Comparison of ENCODE assay signal across 15 cellular contexts in the genomic region with DNA sequence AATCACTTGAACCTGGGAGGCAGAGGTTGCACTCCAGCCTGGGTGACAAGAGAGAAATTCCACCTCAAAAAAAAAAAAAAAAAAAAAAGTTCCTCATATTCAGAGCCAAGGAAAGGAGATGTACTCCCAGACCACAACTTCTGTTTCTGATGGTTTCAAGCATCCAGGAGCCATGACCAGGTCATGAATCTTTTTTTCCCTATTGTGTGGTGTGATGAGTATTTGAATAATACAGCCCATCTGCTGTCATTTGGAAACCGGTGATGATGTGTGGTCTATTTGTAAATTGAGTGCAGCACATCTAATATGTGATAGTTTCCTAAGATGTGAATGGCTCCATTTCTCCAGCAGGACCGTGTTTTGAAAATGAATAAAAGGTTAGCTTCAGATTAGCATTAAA. TPM values are rescaled to one million over a fixed set of nuclear protein-coding genes. Genes with fewer than 3 reads are reported as not detected.
DNase-seq lines count a peak whose midpoint lies in the region; ATAC-seq and TF ChIP-seq lines count a peak whose summit lies in the region.
"Had no signal": no experiment of that assay in that cellular context is flagged by ENCODE, and none has a peak within 500 bp of the region (broad histone marks: within the 10 kb centered on the region; RNA-seq: fewer than 3 reads in every experiment).

No MANE protein-coding gene starts in this region.

- no peak overlapping the region for H3K4me3 ChIP-seq in GM12865 (ENCODE audit: low read depth, low read length)
- H3K4me3 ChIP-seq: neural progenitor cell, Peyer's patch, right atrium auricular region, upper lobe of right lung had no signal

- intact Hi-C loops in CD4-positive, alpha-beta T cell (cut with DNase I, micrococcal nuclease), result no loop called here

- H3K36me3 Mint-ChIP-seq in CD4-positive, alpha-beta T cell (ENCODE audit: low read depth), result peaks cover 77% of the 10 kb centered on the region
- H3K36me3 Mint-ChIP-seq in effector memory CD8-positive, alpha-beta T cell (ENCODE audit: insufficient read depth), result peaks cover 95% of the 10 kb centered on the region
- H3K36me3 Mint-ChIP-seq: neural progenitor cell had no signal

- no peaks in the 10 kb centered on the region for H3K9me3 Mint-ChIP-seq in CD4-positive, alpha-beta T cell
- H3K9me3 Mint-ChIP-seq in effector memory CD8-positive, alpha-beta T cell, result no peaks in the 10 kb centered on the region
- H3K9me3 Mint-ChIP-seq: neural progenitor cell had no signal

- no peak for TF ChIP-seq CTCF in CD4-positive, alpha-beta T cell (IDR thresholded peaks at IDR 0.05)
- no peak for TF ChIP-seq CTCF in GM12865 (IDR thresholded peaks at IDR 0.05; ENCODE audit: insufficient read depth, low read depth, low read length, missing control alignments)

- no peaks in the 10 kb centered on the region for H3K9me3 ChIP-seq in CD4-positive, alpha-beta T cell (ENCODE audit: control insufficient read depth, low read length)
- H3K9me3 ChIP-seq: Peyer's patch, right atrium auricular region, upper lobe of right lung had no signal

- H3K27ac Mint-ChIP-seq in CD4-positive, alpha-beta T cell, result peak overlapping the region; percentile 84
- peak overlapping the region; percentile 67 to 89 for H3K27ac Mint-ChIP-seq in effector memory CD8-positive, alpha-beta T cell
- H3K27ac Mint-ChIP-seq: neural progenitor cell had no signal

- peak overlapping the region; percentile 18 for H3K4me3 Mint-ChIP-seq in CD4-positive, alpha-beta T cell
- peak overlapping the region; percentile 7 to 19 for H3K4me3 Mint-ChIP-seq in effector memory CD8-positive, alpha-beta T cell
- H3K4me3 Mint-ChIP-seq: neural progenitor cell had no signal

- peaks cover 63% of the 10 kb centered on the region for H3K4me1 Mint-ChIP-seq in CD4-positive, alpha-beta T cell (ENCODE audit: low read depth)
- H3K4me1 Mint-ChIP-seq in effector memory CD8-positive, alpha-beta T cell (ENCODE audit: low read depth in 2 of 2), result peaks cover 47 to 59% of the 10 kb centered on the region in 2 donors
- H3K4me1 Mint-ChIP-seq: neural progenitor cell had no signal

- no peaks in the 10 kb centered on the region for H3K27me3 Mint-ChIP-seq in CD4-positive, alpha-beta T cell
- H3K27me3 Mint-ChIP-seq in effector memory CD8-positive, alpha-beta T cell, result no peaks in the 10 kb centered on the region

- POLR2A ChIA-PET in CD4-positive, alpha-beta T cell (lab: Charles Lee), result interaction anchor here (0.6 to 1.0 kb wide), 2 partner anchors 12 to 17 kb away, joined by 3 to 4 read pairs; no protein-coding TSS in a partner anchor

- DNase-seq in CD4-positive, alpha-beta T cell, result no peak
- DNase-seq in GM12865 (ENCODE audit: low read depth) (peak; percentile 44), SIG-M5 (lab: John Stamatoyannopoulos, UW) (peak; percentile 23), HPDE6-E6E7 (ENCODE audit: extremely low spot score) (no peak), NCI-H1436 (lab: John Stamatoyannopoulos, UW) (no peak)
- no peak for DNase-seq in effector memory CD8-positive, alpha-beta T cell
- DNase-seq: NCI-H146; NCI-H524; Peyer's patch; stimulated activated CD4-positive, alpha-beta T cell treated with anti-CD3 and anti-CD28 coated beads, Interleukin-4, amount 100 ng/mL, for 1 hour; T-helper 1 cell; upper lobe of right lung had no signal

- ATAC-seq in CD4-positive, alpha-beta T cell (ENCODE audit: poor library complexity), result no peak
- no peak for ATAC-seq in effector memory CD8-positive, alpha-beta T cell (replicated peaks)
- no peak for ATAC-seq in GM18867 (IDR thresholded peaks at IDR 0.05; ENCODE audit: unreplicated experiment)
- ATAC-seq: upper lobe of right lung had no signal

- H3K27me3 ChIP-seq in CD4-positive, alpha-beta T cell (ENCODE audit: control insufficient read depth, insufficient read depth, low read length), result no peaks in the 10 kb centered on the region
- H3K27me3 ChIP-seq: neural progenitor cell, Peyer's patch, right atrium auricular region, upper lobe of right lung had no signal

- H3K27ac ChIP-seq in CD4-positive, alpha-beta T cell (ENCODE audit: low read depth, low read length), result no peak overlapping the region
- H3K27ac ChIP-seq: neural progenitor cell, Peyer's patch, right atrium auricular region, upper lobe of right lung had no signal

- CTCF ChIA-PET in CD4-positive, alpha-beta T cell (lab: Charles Lee), result interaction anchor here (0.6 to 3.5 kb wide), 2 partner anchors 8 to 43 kb away, joined by 3 to 14 read pairs; no protein-coding TSS in a partner anchor

RNA-seq across cellular contexts. Expression of a gene that starts 18.6 kb away (rescaled TPM):
- total RNA-seq in CD4-positive, alpha-beta T cell, result 100 to 1,000 TPM; 202 to 213 TPM

Comparison
In these comparisons a context has a peak if more than half of its experiments do, and no peak if none do; other contexts are left out.
1. DNase-seq: peak in GM12865 (single experiment) and SIG-M5 (single experiment); none in CD4-positive, alpha-beta T cell (0 of 10), effector memory CD8-positive, alpha-beta T cell (0 of 3), HPDE6-E6E7 (single experiment) and NCI-H1436 (single experiment).